Comparison of ENCODE assay signal across 10 cellular contexts in the genomic region with DNA sequence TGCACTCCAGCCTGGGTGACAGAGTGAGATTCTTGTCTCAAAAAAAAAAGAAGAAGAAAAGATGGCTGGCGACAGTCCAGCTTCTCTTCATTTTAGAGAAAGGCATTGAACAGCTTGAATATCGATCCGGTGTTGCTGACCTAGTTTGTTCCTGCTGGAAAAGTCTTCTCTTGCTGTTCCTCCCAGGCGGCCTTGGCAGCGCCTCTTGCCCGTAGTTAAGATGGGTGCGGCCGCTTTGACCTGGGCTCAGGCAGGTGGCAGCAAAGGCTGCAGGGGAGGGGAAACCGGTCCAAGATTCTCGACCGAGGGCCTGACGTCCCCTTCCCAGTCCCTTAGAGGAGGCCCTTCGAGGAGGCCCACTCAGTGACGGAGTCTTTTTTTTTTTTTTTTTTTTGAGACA. TPM values are rescaled to one million over a fixed set of nuclear protein-coding genes. Genes with fewer than 3 reads are reported as not detected.
DNase-seq lines count a peak whose midpoint lies in the region; ATAC-seq and TF ChIP-seq lines count a peak whose summit lies in the region.
"Had no signal": no experiment of that assay in that cellular context is flagged by ENCODE, and none has a peak within 500 bp of the region (broad histone marks: within the 10 kb centered on the region; RNA-seq: fewer than 3 reads in every experiment).

No MANE protein-coding gene starts in this region.

- peak overlapping the region; percentile 82 for H3K27ac Mint-ChIP-seq in activated T-helper 2 cell treated with anti-CD3 and anti-CD28 coated beads, Interferon-gamma antibody, Interleukin-2, Interleukin-4, amounts not matched to agents 10 μg/mL and 5 μg/mL and 100 μg/mL, durations not matched to agents 14 hours and 24 hours and 36 hours
- H3K27ac Mint-ChIP-seq in glutamatergic neuron (ENCODE audit: unreplicated experiment): no peak overlapping the region

- peak overlapping the region; percentile 59 to 60 for H3K27ac ChIP-seq in right atrium auricular region
- peak overlapping the region; percentile 51 for H3K27ac ChIP-seq in vagina
- H3K27ac ChIP-seq: SJCRH30 had no signal

- H3K4me1 Mint-ChIP-seq in activated T-helper 2 cell treated with anti-CD3 and anti-CD28 coated beads, Interferon-gamma antibody, Interleukin-2, Interleukin-4, amounts not matched to agents 10 μg/mL and 5 μg/mL and 100 μg/mL, durations not matched to agents 14 hours and 24 hours and 36 hours (ENCODE audit: low read depth): peaks cover 26% of the 10 kb centered on the region
- H3K4me1 Mint-ChIP-seq in glutamatergic neuron (ENCODE audit: low read depth, unreplicated experiment): peaks cover 33% of the 10 kb centered on the region

- no peaks in the 10 kb centered on the region for H3K36me3 ChIP-seq in right atrium auricular region
- H3K36me3 ChIP-seq in vagina: no peaks in the 10 kb centered on the region
- H3K36me3 ChIP-seq: SJCRH30 had no signal

- H3K9me3 Mint-ChIP-seq in activated T-helper 2 cell treated with anti-CD3 and anti-CD28 coated beads, Interferon-gamma antibody, Interleukin-2, Interleukin-4, amounts not matched to agents 10 μg/mL and 5 μg/mL and 100 μg/mL, durations not matched to agents 14 hours and 24 hours and 36 hours: no peaks in the 10 kb centered on the region
- H3K9me3 Mint-ChIP-seq in glutamatergic neuron (ENCODE audit: unreplicated experiment): peaks cover 20% of the 10 kb centered on the region
- H3K9me3 Mint-ChIP-seq: neural crest cell had no signal

- no peak for ATAC-seq in Right ventricle myocardium inferior

- peaks cover 0 to 20% of the 10 kb centered on the region in 2 donors for H3K4me1 ChIP-seq in right atrium auricular region
- H3K4me1 ChIP-seq in vagina: peaks cover 27% of the 10 kb centered on the region
- H3K4me1 ChIP-seq: SJCRH30 had no signal

- peaks cover 1% of the 10 kb centered on the region for H3K27me3 Mint-ChIP-seq in activated T-helper 2 cell treated with anti-CD3 and anti-CD28 coated beads, Interferon-gamma antibody, Interleukin-2, Interleukin-4, amounts not matched to agents 10 μg/mL and 5 μg/mL and 100 μg/mL, durations not matched to agents 14 hours and 24 hours and 36 hours (ENCODE audit: low read depth)
- H3K27me3 Mint-ChIP-seq in glutamatergic neuron (ENCODE audit: unreplicated experiment): peaks cover 15% of the 10 kb centered on the region

- intact Hi-C loops in Right ventricle myocardium inferior (cut with DNase I) (no loop called here), vagina (cut with DNase I) (no loop called here)
- intact Hi-C loops in activated T-helper 2 cell treated with anti-CD3 and anti-CD28 coated beads, Interferon-gamma antibody, Interleukin-2, Interleukin-4, amounts not matched to agents 10 μg/mL and 5 μg/mL and 100 μg/mL, durations not matched to agents 14 hours and 24 hours and 36 hours (cut with micrococcal nuclease): no loop called here

- H3K4me3 Mint-ChIP-seq in activated T-helper 2 cell treated with anti-CD3 and anti-CD28 coated beads, Interferon-gamma antibody, Interleukin-2, Interleukin-4, amounts not matched to agents 10 μg/mL and 5 μg/mL and 100 μg/mL, durations not matched to agents 14 hours and 24 hours and 36 hours (ENCODE audit: low read depth): peak overlapping the region; percentile 78
- no peak overlapping the region for H3K4me3 Mint-ChIP-seq in glutamatergic neuron (ENCODE audit: unreplicated experiment)
- H3K4me3 Mint-ChIP-seq: neural crest cell had no signal

- H3K36me3 Mint-ChIP-seq in activated T-helper 2 cell treated with anti-CD3 and anti-CD28 coated beads, Interferon-gamma antibody, Interleukin-2, Interleukin-4, amounts not matched to agents 10 μg/mL and 5 μg/mL and 100 μg/mL, durations not matched to agents 14 hours and 24 hours and 36 hours (ENCODE audit: low read depth): no peaks in the 10 kb centered on the region
- H3K36me3 Mint-ChIP-seq in glutamatergic neuron (ENCODE audit: unreplicated experiment): no peaks in the 10 kb centered on the region

- no peak for TF ChIP-seq POLR2A in vagina (IDR thresholded peaks at IDR 0.05)

- H3K27me3 ChIP-seq in right atrium auricular region (no peaks in the 10 kb centered on the region), vagina (no peaks in the 10 kb centered on the region)
- H3K27me3 ChIP-seq: SJCRH30 had no signal

- peak overlapping the region; percentile 41 to 56 for H3K4me3 ChIP-seq in right atrium auricular region
- peak overlapping the region in 1 of 2 donors; percentile 43 for H3K4me3 ChIP-seq in vagina
- H3K4me3 ChIP-seq: SJCRH30 had no signal

- no peaks in the 10 kb centered on the region for H3K9me3 ChIP-seq in right atrium auricular region
- no peaks in the 10 kb centered on the region for H3K9me3 ChIP-seq in vagina
- H3K9me3 ChIP-seq: SJCRH30 had no signal

- DNase-seq in right atrium auricular region (ENCODE audit: low spot score) (no peak), Right ventricle myocardium inferior (ENCODE audit: missing footprints) (no peak), mucosa of gallbladder (ENCODE audit: low spot score) (peak; percentile 56), vagina (ENCODE audit: extremely low spot score in 2 of 2) (no peak), glutamatergic neuron (no peak), MV-4-11 (lab: John Stamatoyannopoulos, UW) (no peak), AG20443 (ENCODE audit: low spot score) (no peak)
- DNase-seq in activated T-helper 2 cell treated with anti-CD3 and anti-CD28 coated beads, Interferon-gamma antibody, Interleukin-2, Interleukin-4, amounts not matched to agents 10 μg/mL and 5 μg/mL and 100 μg/mL, durations not matched to agents 14 hours and 24 hours and 36 hours (ENCODE audit: low spot score): no peak
- DNase-seq: SJCRH30 had no signal

- TF ChIP-seq CTCF in right atrium auricular region (IDR thresholded peaks at IDR 0.05) (no peak), vagina (IDR thresholded peaks at IDR 0.05) (no peak), glutamatergic neuron (IDR thresholded peaks at IDR 0.05; ENCODE audit: partially characterized antibody, unreplicated experiment) (no peak)

RNA-seq across cellular contexts. Expression of a gene that starts 3.8 kb away (rescaled TPM):
- total RNA-seq in right atrium auricular region (10 to 100 TPM; 12.0 to 16.9 TPM), Right ventricle myocardium inferior (10.0 TPM), mucosa of gallbladder (12.1 TPM), vagina (18.4 TPM), glutamatergic neuron (ENCODE audit: unreplicated experiment) (39.0 TPM)
- 14.5 and 14.6 TPM in 2 replicates for total RNA-seq in activated T-helper 2 cell treated with anti-CD3 and anti-CD28 coated beads, Interferon-gamma antibody, Interleukin-2, Interleukin-4, amounts not matched to agents 10 μg/mL and 5 μg/mL and 100 μg/mL, durations not matched to agents 14 hours and 24 hours and 36 hours

RNA-seq across cellular contexts. Expression of a gene that starts 9.5 kb away (rescaled TPM):
- 10 to 100 TPM in 1 of 2 donors, 1 to 10 TPM in 1; 9.6 to 13.5 TPM for total RNA-seq in right atrium auricular region
- total RNA-seq in Right ventricle myocardium inferior: 12.2 TPM
- 8.7 and 9.2 TPM in 2 replicates for total RNA-seq in activated T-helper 2 cell treated with anti-CD3 and anti-CD28 coated beads, Interferon-gamma antibody, Interleukin-2, Interleukin-4, amounts not matched to agents 10 μg/mL and 5 μg/mL and 100 μg/mL, durations not matched to agents 14 hours and 24 hours and 36 hours
- 23.5 TPM for total RNA-seq in mucosa of gallbladder
- total RNA-seq in vagina: 20.1 TPM
- 18.7 TPM for total RNA-seq in glutamatergic neuron (ENCODE audit: unreplicated experiment)

RNA-seq across cellular contexts. Expression of a gene that starts 23.5 kb away (rescaled TPM):
- total RNA-seq in right atrium auricular region (1 to 10 TPM; 5.5 to 6.0 TPM), Right ventricle myocardium inferior (7.6 TPM), mucosa of gallbladder (24.0 TPM), vagina (21.6 TPM), glutamatergic neuron (ENCODE audit: unreplicated experiment) (58.4 TPM)
- 18.9 and 22.2 TPM in 2 replicates for total RNA-seq in activated T-helper 2 cell treated with anti-CD3 and anti-CD28 coated beads, Interferon-gamma antibody, Interleukin-2, Interleukin-4, amounts not matched to agents 10 μg/mL and 5 μg/mL and 100 μg/mL, durations not matched to agents 14 hours and 24 hours and 36 hours

RNA-seq across cellular contexts. Expression of a gene that starts 27.4 kb away (rescaled TPM):
- total RNA-seq in right atrium auricular region: 10 to 100 TPM; 13.3 to 16.2 TPM
- 5.7 TPM for total RNA-seq in Right ventricle myocardium inferior
- 11.8 and 11.9 TPM in 2 replicates for total RNA-seq in activated T-helper 2 cell treated with anti-CD3 and anti-CD28 coated beads, Interferon-gamma antibody, Interleukin-2, Interleukin-4, amounts not matched to agents 10 μg/mL and 5 μg/mL and 100 μg/mL, durations not matched to agents 14 hours and 24 hours and 36 hours
- 11.9 TPM for total RNA-seq in mucosa of gallbladder
- 10.6 TPM for total RNA-seq in vagina
- 15.1 TPM for total RNA-seq in glutamatergic neuron (ENCODE audit: unreplicated experiment)

RNA-seq across cellular contexts. Expression of a gene that starts 35.7 kb away (rescaled TPM):
- 10 to 100 TPM; 41.1 to 51.4 TPM for total RNA-seq in right atrium auricular region
- 73.8 TPM for total RNA-seq in Right ventricle myocardium inferior
- 16.9 and 17.1 TPM in 2 replicates for total RNA-seq in activated T-helper 2 cell treated with anti-CD3 and anti-CD28 coated beads, Interferon-gamma antibody, Interleukin-2, Interleukin-4, amounts not matched to agents 10 μg/mL and 5 μg/mL and 100 μg/mL, durations not matched to agents 14 hours and 24 hours and 36 hours
- total RNA-seq in mucosa of gallbladder: 61.1 TPM
- 30.7 TPM for total RNA-seq in vagina
- total RNA-seq in glutamatergic neuron (ENCODE audit: unreplicated experiment): 45.6 TPM
